In the genomic region with DNA sequence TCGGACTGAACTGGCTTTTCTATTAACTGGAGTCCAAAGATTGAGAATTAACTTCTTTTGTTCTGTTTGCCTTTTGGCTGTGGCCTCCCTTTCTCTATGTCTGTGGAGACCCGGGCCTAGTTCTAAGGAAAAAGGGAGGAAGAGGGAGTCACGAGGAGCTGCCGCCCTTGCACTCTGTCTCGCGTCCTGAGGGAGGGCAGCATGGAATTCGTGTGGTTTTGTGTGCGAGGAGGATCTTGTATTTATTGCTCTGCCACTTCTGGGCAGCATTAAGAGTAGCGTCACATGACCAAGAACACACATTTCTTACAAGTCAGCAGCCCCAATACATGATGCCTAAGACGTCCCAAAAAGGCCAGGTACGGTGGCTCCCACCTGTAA, we compare ENCODE assay signal across 17 cellular contexts. TPM values are rescaled to one million over a fixed set of nuclear protein-coding genes. Genes with fewer than 3 reads are reported as not detected.
A peak's percentile ranks its signal among the peaks of the same experiment; 100 is the strongest.
DNase-seq lines count a peak whose midpoint lies in the region; ATAC-seq and TF ChIP-seq lines count a peak whose summit lies in the region.
"Had no signal": no experiment of that assay in that cellular context is flagged by ENCODE, and none has a peak within 500 bp of the region (broad histone marks: within the 10 kb centered on the region; RNA-seq: fewer than 3 reads in every experiment).

No MANE protein-coding gene starts in this region.

- H3K36me3 Mint-ChIP-seq in activated T-cell treated with anti-CD3 and anti-CD28 coated beads, Interleukin-2, amount 50 U/mL, for 72 hours (ENCODE audit: insufficient read depth in 2 of 2): peaks cover 22 to 40% of the 10 kb centered on the region in 2 donors
- peaks cover 52% of the 10 kb centered on the region for H3K36me3 Mint-ChIP-seq in activated T-cell treated with anti-CD3 and anti-CD28 coated beads, Interleukin-2, amount 50 U/mL, for 4 hours (ENCODE audit: insufficient read depth)
- peaks cover 59% of the 10 kb centered on the region for H3K36me3 Mint-ChIP-seq in endothelial cell (ENCODE audit: low read depth, unreplicated experiment)
- H3K36me3 Mint-ChIP-seq in stimulated activated naive B cell treated with anti-CD40 and anti-IgM and Interleukin-4, amounts not matched to agents 10 μg/mL and 1 μg/mL and 100 μg/mL, for 72 hours: peaks cover 55 to 70% of the 10 kb centered on the region in 2 donors

- no peak overlapping the region for H3K4me3 ChIP-seq in foreskin fibroblast (ENCODE audit: low read depth in 1 of 2, low read length in 2 of 2)
- H3K4me3 ChIP-seq: adrenal gland, Peyer's patch had no signal

- H3K27ac ChIP-seq in RWPE1: 0 out of 2 replicates have a peak overlapping the region, but pooled peaks have one; percentile 3
- no peak overlapping the region for H3K27ac ChIP-seq in foreskin keratinocyte

- H3K4me3 Mint-ChIP-seq in activated T-cell treated with anti-CD3 and anti-CD28 coated beads, Interleukin-2, amount 50 U/mL, for 72 hours: no peak overlapping the region
- H3K4me3 Mint-ChIP-seq in activated T-cell treated with anti-CD3 and anti-CD28 coated beads, Interleukin-2, amount 50 U/mL, for 4 hours: no peak overlapping the region
- H3K4me3 Mint-ChIP-seq in endothelial cell (ENCODE audit: unreplicated experiment): peak overlapping the region; percentile 53
- no peak overlapping the region for H3K4me3 Mint-ChIP-seq in stimulated activated naive B cell treated with anti-CD40 and anti-IgM and Interleukin-4, amounts not matched to agents 10 μg/mL and 1 μg/mL and 100 μg/mL, for 72 hours
- H3K4me3 Mint-ChIP-seq: neural crest cell had no signal

- ATAC-seq in activated T-cell treated with anti-CD3 and anti-CD28 coated beads, Interleukin-2, amount 50 U/mL, for 72 hours (replicated peaks in 1 of 2): no peak
- no peak for ATAC-seq in activated T-cell treated with anti-CD3 and anti-CD28 coated beads, Interleukin-2, amount 50 U/mL, for 4 hours
- no peak for ATAC-seq in stimulated activated naive B cell treated with anti-CD40 and anti-IgM and Interleukin-4, amounts not matched to agents 10 μg/mL and 1 μg/mL and 100 μg/mL, for 72 hours (replicated peaks)
- no peak for ATAC-seq in foreskin keratinocyte
- no peak for ATAC-seq in HG02884 (IDR thresholded peaks at IDR 0.05; ENCODE audit: unreplicated experiment)

- H3K27me3 Mint-ChIP-seq in activated T-cell treated with anti-CD3 and anti-CD28 coated beads, Interleukin-2, amount 50 U/mL, for 72 hours (ENCODE audit: low read depth): no peaks in the 10 kb centered on the region
- H3K27me3 Mint-ChIP-seq in activated T-cell treated with anti-CD3 and anti-CD28 coated beads, Interleukin-2, amount 50 U/mL, for 4 hours (ENCODE audit: low read depth): no peaks in the 10 kb centered on the region
- H3K27me3 Mint-ChIP-seq in endothelial cell (ENCODE audit: unreplicated experiment): peaks cover 7% of the 10 kb centered on the region
- H3K27me3 Mint-ChIP-seq in stimulated activated naive B cell treated with anti-CD40 and anti-IgM and Interleukin-4, amounts not matched to agents 10 μg/mL and 1 μg/mL and 100 μg/mL, for 72 hours: no peaks in the 10 kb centered on the region

- H3K4me1 Mint-ChIP-seq in activated T-cell treated with anti-CD3 and anti-CD28 coated beads, Interleukin-2, amount 50 U/mL, for 72 hours (ENCODE audit: low read depth): peaks cover 9% of the 10 kb centered on the region
- peaks cover 10% of the 10 kb centered on the region for H3K4me1 Mint-ChIP-seq in activated T-cell treated with anti-CD3 and anti-CD28 coated beads, Interleukin-2, amount 50 U/mL, for 4 hours (ENCODE audit: low read depth)
- no peaks in the 10 kb centered on the region for H3K4me1 Mint-ChIP-seq in endothelial cell (ENCODE audit: unreplicated experiment)
- peaks cover 3 to 12% of the 10 kb centered on the region in 2 donors for H3K4me1 Mint-ChIP-seq in stimulated activated naive B cell treated with anti-CD40 and anti-IgM and Interleukin-4, amounts not matched to agents 10 μg/mL and 1 μg/mL and 100 μg/mL, for 72 hours
- H3K4me1 Mint-ChIP-seq: neural crest cell had no signal

- no peaks in the 10 kb centered on the region for H3K9me3 Mint-ChIP-seq in activated T-cell treated with anti-CD3 and anti-CD28 coated beads, Interleukin-2, amount 50 U/mL, for 72 hours
- H3K9me3 Mint-ChIP-seq in activated T-cell treated with anti-CD3 and anti-CD28 coated beads, Interleukin-2, amount 50 U/mL, for 4 hours: no peaks in the 10 kb centered on the region
- H3K9me3 Mint-ChIP-seq in endothelial cell (ENCODE audit: unreplicated experiment): no peaks in the 10 kb centered on the region
- H3K9me3 Mint-ChIP-seq in stimulated activated naive B cell treated with anti-CD40 and anti-IgM and Interleukin-4, amounts not matched to agents 10 μg/mL and 1 μg/mL and 100 μg/mL, for 72 hours: no peaks in the 10 kb centered on the region
- H3K9me3 Mint-ChIP-seq: neural crest cell had no signal

- H3K27me3 ChIP-seq in foreskin keratinocyte: no peaks in the 10 kb centered on the region
- H3K27me3 ChIP-seq: adrenal gland, heart left ventricle, Peyer's patch had no signal

- POLR2A ChIA-PET in RWPE1 (lab: Yijun Ruan, JAX; ENCODE audit: low non-redundant PET): no interaction called here

- peak overlapping the region; percentile 74 for H3K27ac Mint-ChIP-seq in activated T-cell treated with anti-CD3 and anti-CD28 coated beads, Interleukin-2, amount 50 U/mL, for 72 hours
- H3K27ac Mint-ChIP-seq in endothelial cell (ENCODE audit: unreplicated experiment): no peak overlapping the region
- H3K27ac Mint-ChIP-seq in stimulated activated naive B cell treated with anti-CD40 and anti-IgM and Interleukin-4, amounts not matched to agents 10 μg/mL and 1 μg/mL and 100 μg/mL, for 72 hours: peak overlapping the region; percentile 53

- no peak for TF ChIP-seq CTCF in RWPE1 (conservative IDR thresholded peaks at IDR 0.05; ENCODE audit: low read depth)
- TF ChIP-seq CTCF in endothelial cell (IDR thresholded peaks at IDR 0.05; ENCODE audit: unreplicated experiment): no peak
- no peak for TF ChIP-seq CTCF in foreskin fibroblast (IDR thresholded peaks at IDR 0.05; ENCODE audit: low read depth, low read length)
- TF ChIP-seq CTCF in foreskin keratinocyte (conservative IDR thresholded peaks at IDR 0.05): no peak

- CTCF ChIA-PET in RWPE1 (lab: Yijun Ruan, JAX): interaction anchor here (0.5 kb wide), 1 partner anchor 17 kb away, joined by 3 read pairs; no protein-coding TSS in a partner anchor

- DNase-seq in activated T-cell treated with anti-CD3 and anti-CD28 coated beads, Interleukin-2, amount 50 U/mL, for 72 hours: no peak
- no peak for DNase-seq in activated T-cell treated with anti-CD3 and anti-CD28 coated beads, Interleukin-2, amount 50 U/mL, for 4 hours
- no peak for DNase-seq in RWPE1 (ENCODE audit: low spot score)
- no peak for DNase-seq in endothelial cell (ENCODE audit: low spot score)
- DNase-seq in stimulated activated naive B cell treated with anti-CD40 and anti-IgM and Interleukin-4, amounts not matched to agents 10 μg/mL and 1 μg/mL and 100 μg/mL, for 72 hours: no peak
- DNase-seq in foreskin fibroblast: no peak
- DNase-seq in foreskin keratinocyte: no peak
- DNase-seq: Karpas-422, NCI-H1436 had no signal

- H3K4me1 ChIP-seq in foreskin keratinocyte: peaks cover 4% of the 10 kb centered on the region
- H3K4me1 ChIP-seq: adrenal gland, Peyer's patch had no signal

RNA-seq across cellular contexts. Expression of gene METTL22, which starts 23.6 kb away (rescaled TPM):
- 10 to 100 TPM; 46.5 to 53.3 TPM for total RNA-seq in activated T-cell treated with anti-CD3 and anti-CD28 coated beads, Interleukin-2, amount 50 U/mL, for 72 hours
- total RNA-seq in activated T-cell treated with anti-CD3 and anti-CD28 coated beads, Interleukin-2, amount 50 U/mL, for 4 hours: 10 to 100 TPM; 18.7 to 20.0 (median 19.1) TPM
- total RNA-seq in endothelial cell (ENCODE audit: unreplicated experiment) (39.6 TPM), foreskin keratinocyte (20.7 and 21.8 TPM in 2 replicates)
- 20.5 and 22.5 TPM in 2 replicates for polyA plus RNA-seq in foreskin keratinocyte

RNA-seq across cellular contexts. Expression of gene ABAT, which starts 29.3 kb away (rescaled TPM):
- 10 to 100 TPM; 11.1 to 12.8 TPM for total RNA-seq in activated T-cell treated with anti-CD3 and anti-CD28 coated beads, Interleukin-2, amount 50 U/mL, for 72 hours
- 1 to 10 TPM; 3.4 to 6.4 (median 4.5) TPM for total RNA-seq in activated T-cell treated with anti-CD3 and anti-CD28 coated beads, Interleukin-2, amount 50 U/mL, for 4 hours
- 1.6 TPM for total RNA-seq in endothelial cell (ENCODE audit: unreplicated experiment)
- total RNA-seq in foreskin keratinocyte: 6.0 and 10.2 TPM in 2 replicates
- 2.7 and 3.5 TPM in 2 replicates for polyA plus RNA-seq in foreskin keratinocyte

RNA-seq across cellular contexts. Expression of gene TMEM114, which starts 54.8 kb away (rescaled TPM):
- total RNA-seq in activated T-cell treated with anti-CD3 and anti-CD28 coated beads, Interleukin-2, amount 50 U/mL, for 72 hours: not detected
- not detected for total RNA-seq in activated T-cell treated with anti-CD3 and anti-CD28 coated beads, Interleukin-2, amount 50 U/mL, for 4 hours
- total RNA-seq in endothelial cell (ENCODE audit: unreplicated experiment) (not detected), foreskin keratinocyte (not detected in 2 replicates)
- not detected in 2 replicates for polyA plus RNA-seq in foreskin keratinocyte
- total RNA-seq: adrenal gland, cardiac septum, G401, heart left ventricle, HT-29, neural crest cell, Peyer's patch had no signal
- polyA plus RNA-seq: heart left ventricle had no signal
